ENCODE assay signal across 14 cellular contexts in genomic region chr10:17684537-17684936, GRCh38. TPM values are rescaled to one million over a fixed set of nuclear protein-coding genes. Genes with fewer than 3 reads are reported as not detected.
DNase-seq lines count a peak whose midpoint lies in the region; ATAC-seq, FAIRE-seq and TF ChIP-seq lines count a peak whose summit lies in the region.
"Had no signal": no experiment of that assay in that cellular context is flagged by ENCODE, and none has a peak within 500 bp of the region (broad histone marks: within the 10 kb centered on the region; RNA-seq: fewer than 3 reads in every experiment).

No MANE protein-coding gene starts in this region.

- POLR2A ChIA-PET in activated CD4-positive, alpha-beta T cell treated with anti-CD3 and anti-CD28 coated beads, Interleukin-2, amount 10 ng/mL, durations not matched to agents 7 days and 5 days (lab: Charles Lee): no interaction called here

- H3K4me3 Mint-ChIP-seq in activated CD4-positive, alpha-beta T cell treated with anti-CD3 and anti-CD28 coated beads, Interleukin-2, amount 10 ng/mL, durations not matched to agents 7 days and 5 days: no peak overlapping the region

- no peak overlapping the region for H3K4me3 ChIP-seq in esophagus squamous epithelium
- H3K4me3 ChIP-seq: prostate gland, stomach had no signal

- DNase-seq in activated CD4-positive, alpha-beta T cell treated with anti-CD3 and anti-CD28 coated beads, Interleukin-2, amount 10 ng/mL, durations not matched to agents 7 days and 5 days: no peak
- no peak for DNase-seq in activated CD4-positive, alpha-beta T cell treated with anti-CD3 and anti-CD28 coated beads, Interleukin-2, amount 50 U/mL, for 48 hours
- DNase-seq in KBM-7 (no peak), esophagus squamous epithelium (lab: John Stamatoyannopoulos, UW) (no peak), NOMO-1 (lab: John Stamatoyannopoulos, UW; ENCODE audit: unreplicated experiment in 2 of 2) (no peak)
- DNase-seq: 8988T, hypothalamus, NCI-H446, stomach had no signal

- peak; percentile 71 for ATAC-seq in GM21528 (IDR thresholded peaks at IDR 0.05; ENCODE audit: low FRiP score, unreplicated experiment)
- ATAC-seq in HG03354 (IDR thresholded peaks at IDR 0.05; ENCODE audit: poor library complexity, severe bottlenecking, unreplicated experiment): peak; percentile 64
- ATAC-seq: Right ventricle myocardium inferior had no signal

- H3K27me3 ChIP-seq in esophagus squamous epithelium: no peaks in the 10 kb centered on the region
- H3K27me3 ChIP-seq: stomach had no signal

- H3K9me3 Mint-ChIP-seq in activated CD4-positive, alpha-beta T cell treated with anti-CD3 and anti-CD28 coated beads, Interleukin-2, amount 10 ng/mL, durations not matched to agents 7 days and 5 days: no peaks in the 10 kb centered on the region

- peaks cover 11% of the 10 kb centered on the region for H3K36me3 Mint-ChIP-seq in activated CD4-positive, alpha-beta T cell treated with anti-CD3 and anti-CD28 coated beads, Interleukin-2, amount 10 ng/mL, durations not matched to agents 7 days and 5 days (ENCODE audit: low read depth)

- H3K4me1 ChIP-seq in esophagus squamous epithelium: no peaks in the 10 kb centered on the region
- H3K4me1 ChIP-seq: prostate gland had no signal

- TF ChIP-seq POLR2A in esophagus squamous epithelium (IDR thresholded peaks at IDR 0.05): no peak

- TF ChIP-seq CTCF in esophagus squamous epithelium (IDR thresholded peaks at IDR 0.05): no peak

- WGBS in esophagus squamous epithelium, 2 donors: 68 to 86% methylated on average over 6 of the region's 6 CpGs

- peak; percentile 41 for FAIRE-seq in islet of Langerhans (lab: Jason Lieb, UNC)

- peaks cover 0 to 29% (median 9%) of the 10 kb centered on the region in 3 donors for H3K36me3 ChIP-seq in esophagus squamous epithelium
- H3K36me3 ChIP-seq: prostate gland had no signal

- intact Hi-C loops in esophagus squamous epithelium (cut with DNase I): no loop called here

- H3K9me3 ChIP-seq in esophagus squamous epithelium: no peaks in the 10 kb centered on the region
- H3K9me3 ChIP-seq: prostate gland, stomach had no signal

- no peaks in the 10 kb centered on the region for H3K27me3 Mint-ChIP-seq in activated CD4-positive, alpha-beta T cell treated with anti-CD3 and anti-CD28 coated beads, Interleukin-2, amount 10 ng/mL, durations not matched to agents 7 days and 5 days

- in situ Hi-C loops in KBM-7 (cut with MboI; ENCODE audit: low pct_unique_long_range_greater_than_20kb, low sequenced_read_pairs): no loop called here

- CTCF ChIA-PET in activated CD4-positive, alpha-beta T cell treated with anti-CD3 and anti-CD28 coated beads, Interleukin-2, amount 10 ng/mL, durations not matched to agents 7 days and 5 days (lab: Charles Lee): no interaction called here

- peaks cover 26% of the 10 kb centered on the region for H3K4me1 Mint-ChIP-seq in activated CD4-positive, alpha-beta T cell treated with anti-CD3 and anti-CD28 coated beads, Interleukin-2, amount 10 ng/mL, durations not matched to agents 7 days and 5 days

- peak overlapping the region; percentile 19 for H3K27ac Mint-ChIP-seq in activated CD4-positive, alpha-beta T cell treated with anti-CD3 and anti-CD28 coated beads, Interleukin-2, amount 10 ng/mL, durations not matched to agents 7 days and 5 days

- no peak overlapping the region for H3K27ac ChIP-seq in esophagus squamous epithelium
- H3K27ac ChIP-seq: prostate gland, stomach had no signal

RNA-seq across cellular contexts. Expression of gene STAM, which starts 40.6 kb away (rescaled TPM):
- total RNA-seq in activated CD4-positive, alpha-beta T cell treated with anti-CD3 and anti-CD28 coated beads, Interleukin-2, amount 10 ng/mL, durations not matched to agents 7 days and 5 days: 10 to 100 TPM; 16.6 to 23.8 TPM
- total RNA-seq in esophagus squamous epithelium: 10 to 100 TPM; 19.9 to 28.6 (median 22.7) TPM
